17 cellular contexts compared by ENCODE assay signal in the genomic region with DNA sequence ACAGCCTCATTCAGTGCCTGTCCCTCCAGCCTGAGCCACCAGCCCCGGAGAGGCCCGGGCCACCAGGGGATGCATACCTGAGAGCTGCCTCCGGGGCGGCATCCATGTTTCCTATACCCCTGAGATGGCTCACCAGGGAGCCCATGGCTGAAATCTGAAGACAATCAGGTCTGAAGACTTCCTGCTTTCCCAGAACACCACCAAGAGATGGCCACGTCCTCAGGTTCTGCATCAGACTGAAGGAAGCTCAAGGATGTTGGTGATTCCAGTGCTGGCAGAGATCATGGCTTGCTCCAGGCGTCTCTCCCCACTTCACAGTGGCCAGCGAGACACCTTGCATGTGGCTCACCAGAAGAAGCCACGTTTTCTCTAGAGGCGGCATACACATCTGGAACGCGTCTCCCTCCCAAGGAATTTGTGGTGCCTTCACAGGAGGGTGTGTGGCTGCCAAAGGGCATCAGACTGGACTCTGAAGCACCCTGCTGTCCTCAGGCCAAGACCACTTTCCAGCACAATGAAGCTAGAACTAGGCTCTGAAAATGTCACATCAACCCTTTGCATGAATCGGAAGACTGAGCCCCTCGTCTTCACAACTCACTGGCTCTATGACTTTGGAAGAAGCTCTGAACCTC.
DNase-seq lines count a peak whose midpoint lies in the region; ATAC-seq, FAIRE-seq and TF ChIP-seq lines count a peak whose summit lies in the region.
"Had no signal": no experiment of that assay in that cellular context is flagged by ENCODE, and none has a peak within 500 bp of the region (broad histone marks: within the 10 kb centered on the region; RNA-seq: fewer than 3 reads in every experiment).

No MANE protein-coding gene starts in this region.

- H3K79me2 ChIP-seq in K562 (ENCODE audit: control insufficient read depth, insufficient read depth, low read length), result no peaks in the 10 kb centered on the region

- H2AFZ ChIP-seq in K562 (ENCODE audit: low read depth, low read length), result peak overlapping the region; percentile 7; the same call in 1 of the 2 replicates

- no peaks in the 10 kb centered on the region for H4K20me1 ChIP-seq in K562 (replicated peaks; ENCODE audit: control insufficient read depth, insufficient read depth, low read length)

- H3K4me3 Mint-ChIP-seq in T-cell, result no peak overlapping the region
- H3K4me3 Mint-ChIP-seq: activated CD4-positive, alpha-beta T cell treated with anti-CD3 and anti-CD28 coated beads, Interleukin-2, amount 10 ng/mL, durations not matched to agents 7 days and 5 days; B cell; naive thymus-derived CD8-positive, alpha-beta T cell; stimulated activated effector memory CD8-positive, alpha-beta T cell treated with anti-CD3 and anti-CD28 coated beads, Interleukin-12 subunit alpha, Interleukin-12 subunit beta, amount 100 ng/mL, for 72 hours had no signal

- CTCF ChIA-PET in A549 (lab: Yijun Ruan, JAX), result interaction anchor here (1.3 kb wide), 1 partner anchor 168 kb away, joined by 4 read pairs; no protein-coding TSS in a partner anchor
- CTCF ChIA-PET in K562 (lab: Yijun Ruan, JAX; ENCODE audit: low intra/inter-chr PET ratio), result no interaction called here
- CTCF ChIA-PET in T-cell (lab: Charles Lee), result interaction anchor here in 1 of 2 donors (0.6 kb wide), 1 partner anchor 342 kb away, joined by 3 read pairs; no protein-coding TSS in a partner anchor

- no peaks in the 10 kb centered on the region for H3K27me3 Mint-ChIP-seq in T-cell
- H3K27me3 Mint-ChIP-seq: activated CD4-positive, alpha-beta T cell treated with anti-CD3 and anti-CD28 coated beads, Interleukin-2, amount 10 ng/mL, durations not matched to agents 7 days and 5 days; B cell; naive thymus-derived CD8-positive, alpha-beta T cell had no signal

- H3K27ac ChIP-seq in A549 (peak overlapping the region in 1 of 2 experiments; percentile 5; a peak in 1 of 6 replicates), K562 (ENCODE audit: extremely low read depth, low read depth, low read length) (no peak overlapping the region), kidney (ENCODE audit: low read depth in 2 of 2, low read length in 2 of 2) (no peak overlapping the region)
- H3K27ac ChIP-seq: vagina had no signal

- FAIRE-seq in A549 (lab: Jason Lieb, UNC), result no peak
- FAIRE-seq in K562 (lab: Jason Lieb, UNC), result no peak
- FAIRE-seq in kidney (lab: Jason Lieb, UNC), result no peak
- no peak for FAIRE-seq in GM19239 (lab: Jason Lieb, UNC)

- intact Hi-C loops in K562 (cut with micrococcal nuclease) (no loop called here), kidney (cut with DNase I) (no loop called here)

- POLR2A ChIA-PET in A549 (lab: Yijun Ruan, JAX), result interaction anchor here (1.1 kb wide), 1 partner anchor 56 kb away, joined by 3 read pairs; no protein-coding TSS in a partner anchor
- POLR2A ChIA-PET in K562 (lab: Yijun Ruan, JAX), result interaction anchor here (1.0 to 1.2 kb wide), 3 partner anchors 50 to 168 kb away, joined by 3 to 4 read pairs (median 3); no protein-coding TSS in a partner anchor
- POLR2A ChIA-PET in T-cell (lab: Charles Lee), result no interaction called here

- no peaks in the 10 kb centered on the region for H3K9me3 Mint-ChIP-seq in T-cell
- H3K9me3 Mint-ChIP-seq: activated CD4-positive, alpha-beta T cell treated with anti-CD3 and anti-CD28 coated beads, Interleukin-2, amount 10 ng/mL, durations not matched to agents 7 days and 5 days; activated T-helper 2 cell treated with anti-CD3 and anti-CD28 coated beads, Interferon-gamma antibody, Interleukin-2, Interleukin-4, amounts not matched to agents 10 μg/mL and 5 μg/mL and 100 μg/mL, durations not matched to agents 14 hours and 24 hours and 36 hours; naive thymus-derived CD8-positive, alpha-beta T cell; stimulated activated effector memory CD8-positive, alpha-beta T cell treated with anti-CD3 and anti-CD28 coated beads, Interleukin-12 subunit alpha, Interleukin-12 subunit beta, amount 100 ng/mL, for 72 hours had no signal

- ATAC-seq in A549, result peak; percentile 11 to 36; a peak in 3 of 6 replicates
- ATAC-seq in K562, result peak; percentile 25
- no peak for ATAC-seq in T-cell (replicated peaks in 1 of 4)
- ATAC-seq: naive thymus-derived CD8-positive, alpha-beta T cell had no signal

- no TSS peak for BruUV-seq in K562 (replicated peaks; lab: Mats Ljungman, UMichigan)

- no peak for TF ChIP-seq CTCF in A549 (IDR thresholded peaks at IDR 0.05)
- TF ChIP-seq CTCF in GM10266 (IDR thresholded peaks at IDR 0.05; ENCODE audit: control insufficient read depth, insufficient read depth, low read depth, missing control alignments), result no peak
- 0 out of 6 replicates have a peak, but pooled peaks of 1 of the 3 experiments have one; percentile 8 for TF ChIP-seq CTCF in K562 (IDR thresholded peaks at IDR 0.05 in 2 of 3, conservative IDR thresholded peaks at IDR 0.05 in 1 of 3; ENCODE audit: insufficient read depth in 2 of 3, low read depth in 1 of 3, low read length in 3 of 3)
- no peak for TF ChIP-seq CTCF in kidney (IDR thresholded peaks at IDR 0.05; ENCODE audit: borderline replicate concordance, extremely low read depth, insufficient read depth)

- H3K9me3 ChIP-seq in A549, result peaks cover 7% of the 10 kb centered on the region; the same call in 1 of the 3 replicates
- no peaks in the 10 kb centered on the region for H3K9me3 ChIP-seq in K562 (replicated peaks; ENCODE audit: control insufficient read depth, insufficient read depth, low read depth, low read length)
- no peaks in the 10 kb centered on the region for H3K9me3 ChIP-seq in kidney (ENCODE audit: control insufficient read depth in 1 of 2, low read length in 2 of 2)
- H3K9me3 ChIP-seq: vagina had no signal

- no peaks in the 10 kb centered on the region for H3K4me1 ChIP-seq in A549
- H3K4me1 ChIP-seq in K562 (replicated peaks in 1 of 2; ENCODE audit: control insufficient read depth in 2 of 2, insufficient read depth in 2 of 2, low read length in 2 of 2), result peaks cover 9 to 18% of the 10 kb centered on the region in 2 experiments
- H3K4me1 ChIP-seq in kidney (ENCODE audit: control insufficient read depth in 1 of 2, insufficient read depth in 1 of 2, low read depth in 1 of 2, low read length in 2 of 2), result peaks cover 0 to 11% of the 10 kb centered on the region in 2 donors
- H3K4me1 ChIP-seq: vagina had no signal

- DNase-seq in A549 (ENCODE audit: low read depth in 1 of 2, low spot score in 1 of 2) (peak in 1 of 2 experiments; percentile 26), GM10266 (ENCODE audit: extremely low spot score) (peak; percentile 32), K562 (ENCODE audit: extremely low read depth in 1 of 4, low spot score in 3 of 4) (peak; percentile 21 to 56 (median 45)), kidney (peak; percentile 85), NCI-H345 (lab: John Stamatoyannopoulos, UW) (no peak), GM19239 (ENCODE audit: insufficient read length, low spot score) (no peak), T-cell (no peak)
- DNase-seq in stimulated activated CD8-positive, alpha-beta memory T cell treated with anti-CD3 and anti-CD28 coated beads, Interleukin-4, amount 100 ng/mL, for 48 hours, result no peak
- DNase-seq: activated CD4-positive, alpha-beta T cell treated with anti-CD3 and anti-CD28 coated beads, Interleukin-2, amount 10 ng/mL, durations not matched to agents 7 days and 5 days; cortex of kidney; naive thymus-derived CD8-positive, alpha-beta T cell; NCI-H1048 had no signal

- H3K27ac Mint-ChIP-seq in T-cell, result no peak overlapping the region
- H3K27ac Mint-ChIP-seq: activated CD4-positive, alpha-beta T cell treated with anti-CD3 and anti-CD28 coated beads, Interleukin-2, amount 10 ng/mL, durations not matched to agents 7 days and 5 days; activated T-helper 2 cell treated with anti-CD3 and anti-CD28 coated beads, Interferon-gamma antibody, Interleukin-2, Interleukin-4, amounts not matched to agents 10 μg/mL and 5 μg/mL and 100 μg/mL, durations not matched to agents 14 hours and 24 hours and 36 hours; B cell; naive thymus-derived CD8-positive, alpha-beta T cell; stimulated activated effector memory CD8-positive, alpha-beta T cell treated with anti-CD3 and anti-CD28 coated beads, Interleukin-12 subunit alpha, Interleukin-12 subunit beta, amount 100 ng/mL, for 72 hours had no signal

- no peak overlapping the region for H3K4me3 ChIP-seq in A549
- no peak overlapping the region for H3K4me3 ChIP-seq in K562
- no peak overlapping the region for H3K4me3 ChIP-seq in kidney (ENCODE audit: low read length in 2 of 2)
- H3K4me3 ChIP-seq: lung, vagina had no signal

- TF ChIP-seq RAD21 in A549 (conservative IDR thresholded peaks at IDR 0.05 in 1 of 2, IDR thresholded peaks at IDR 0.05 in 1 of 2) (no peak), K562 (CRISPR knock-in tag; conservative IDR thresholded peaks at IDR 0.05 in 1 of 2, IDR thresholded peaks at IDR 0.05 in 1 of 2) (no peak)

- in situ Hi-C loops in K562 (cut with MboI), result no loop called here

- H3K4me1 Mint-ChIP-seq in T-cell, result no peaks in the 10 kb centered on the region
- H3K4me1 Mint-ChIP-seq: activated CD4-positive, alpha-beta T cell treated with anti-CD3 and anti-CD28 coated beads, Interleukin-2, amount 10 ng/mL, durations not matched to agents 7 days and 5 days; B cell; naive thymus-derived CD8-positive, alpha-beta T cell; stimulated activated effector memory CD8-positive, alpha-beta T cell treated with anti-CD3 and anti-CD28 coated beads, Interleukin-12 subunit alpha, Interleukin-12 subunit beta, amount 100 ng/mL, for 72 hours had no signal

- H3K9me1 ChIP-seq in K562 (ENCODE audit: control insufficient read depth, insufficient read depth, low read length), result no peaks in the 10 kb centered on the region

- H3K9ac ChIP-seq in K562 (ENCODE audit: insufficient read depth in 1 of 2, low read depth in 2 of 2, low read length in 2 of 2), result peak overlapping the region in 1 of 2 experiments; percentile 2; a peak in 1 of 4 replicates
- H3K9ac ChIP-seq in kidney (ENCODE audit: low read length in 2 of 2), result no peak overlapping the region

- no peaks in the 10 kb centered on the region for H3K36me3 ChIP-seq in K562 (ENCODE audit: control insufficient read depth, insufficient read depth, low read length)
- H3K36me3 ChIP-seq in kidney (ENCODE audit: control insufficient read depth in 1 of 2, insufficient read depth in 2 of 2, low read length in 2 of 2), result no peaks in the 10 kb centered on the region
- H3K36me3 ChIP-seq: vagina had no signal

- 68% methylated on average over 13 of the region's 13 CpGs for WGBS in A549 (ENCODE audit: missing lambda C conversion rate)
- 15% methylated on average over 13 of the region's 13 CpGs for WGBS in K562 (ENCODE audit: insufficient coverage, low coverage, missing lambda C conversion rate)

- H3K4me2 ChIP-seq in A549, result no peak overlapping the region
- no peak overlapping the region for H3K4me2 ChIP-seq in K562 (ENCODE audit: insufficient read depth, low read length)

- H3K36me3 Mint-ChIP-seq in T-cell, result no peaks in the 10 kb centered on the region
- H3K36me3 Mint-ChIP-seq: naive thymus-derived CD8-positive, alpha-beta T cell; stimulated activated effector memory CD8-positive, alpha-beta T cell treated with anti-CD3 and anti-CD28 coated beads, Interleukin-12 subunit alpha, Interleukin-12 subunit beta, amount 100 ng/mL, for 72 hours had no signal

- TF ChIP-seq EP300 in A549 (IDR thresholded peaks at IDR 0.05), result no peak
- no peak for TF ChIP-seq EP300 in K562 (IDR thresholded peaks at IDR 0.05; ENCODE audit: low read length)

- H3K27me3 ChIP-seq in K562 (ENCODE audit: control insufficient read depth in 2 of 2, insufficient read depth in 2 of 2, low read length in 2 of 2), result peaks cover 53 to 57% of the 10 kb centered on the region in 2 experiments
- H3K27me3 ChIP-seq: vagina had no signal

- TF ChIP-seq POLR2A in A549 (IDR thresholded peaks at IDR 0.05; ENCODE audit: low read length) (no peak), K562 (conservative IDR thresholded peaks at IDR 0.05) (no peak)

Comparison
In these comparisons a context has a peak if more than half of its experiments do, and no peak if none do; other contexts are left out.
1. ATAC-seq: peak in A549 (2 of 2) and K562 (single experiment); none in T-cell (0 of 4).
2. DNase-seq: peak in GM10266 (single experiment), K562 (4 of 4) and kidney (single experiment); none in NCI-H345 (single experiment), GM19239 (single experiment), stimulated activated CD8-positive, alpha-beta memory T cell treated with anti-CD3 and anti-CD28 coated beads, Interleukin-4, amount 100 ng/mL, for 48 hours (single experiment) and T-cell (0 of 34).
3. POLR2A ChIA-PET loops: an anchor here in A549 (1.1 kb wide) and K562 (1.0 to 1.2 kb wide); none called in T-cell.